Comparison of ENCODE assay signal across 8 cellular contexts in the genomic region with DNA sequence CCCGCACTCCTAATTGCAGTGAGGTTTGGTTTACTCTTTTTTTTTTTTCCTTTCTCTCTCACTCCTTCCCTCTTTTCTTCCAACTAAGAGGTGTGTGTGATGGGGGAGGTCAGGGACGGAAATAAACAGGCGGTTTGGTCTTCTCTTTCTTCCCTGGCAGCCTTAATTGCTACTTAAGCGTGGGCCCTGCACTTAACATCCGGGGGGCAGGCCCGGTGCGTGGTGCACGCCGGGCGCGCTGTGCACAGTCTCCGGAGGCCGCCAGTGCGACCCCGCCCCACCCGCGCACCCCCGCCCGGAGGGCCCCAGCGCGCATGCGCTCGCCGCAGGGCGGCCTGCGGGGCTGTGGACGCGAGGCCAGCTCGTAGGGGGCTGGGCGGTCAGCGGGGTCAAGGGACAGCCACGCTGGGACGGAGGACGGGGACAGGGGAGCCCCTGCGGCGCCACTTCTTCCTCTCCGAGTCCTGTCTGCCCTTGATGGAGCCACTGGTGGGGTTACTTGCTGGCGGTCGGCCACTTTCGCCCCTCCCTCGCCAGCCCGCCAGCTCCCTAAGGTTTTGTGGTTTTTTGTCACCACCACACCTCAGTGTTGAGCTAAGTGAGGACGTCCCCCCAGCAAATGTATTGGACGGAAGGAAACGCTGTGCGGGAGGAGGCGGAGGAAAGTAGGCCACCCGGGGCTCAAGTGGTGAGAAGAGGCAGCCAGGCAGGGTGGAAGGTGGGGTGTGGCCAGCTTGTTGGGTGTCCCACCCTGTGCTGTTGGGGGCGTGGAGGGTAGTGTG.
DNase-seq lines count a peak whose midpoint lies in the region; ATAC-seq and TF ChIP-seq lines count a peak whose summit lies in the region.

No MANE protein-coding gene starts in this region.

- H3K4me3 ChIP-seq in A673 (ENCODE audit: low read depth, low read length, poor library complexity, severe bottlenecking) (peak overlapping the region; percentile 27), LNCaP clone FGC (ENCODE audit: low read depth, low read length) (peak overlapping the region; percentile 34), iPS-18c (ENCODE audit: insufficient read depth, low read depth, low read length) (peak overlapping the region; percentile 45)

- H3K4me1 ChIP-seq in A673 (ENCODE audit: insufficient read depth, low read length, poor library complexity, severe bottlenecking) = peaks cover 3% of the 10 kb centered on the region

- ATAC-seq in GM18909 (IDR thresholded peaks at IDR 0.05; ENCODE audit: poor library complexity, unreplicated experiment) (peak; percentile 77), HG03045 (IDR thresholded peaks at IDR 0.05; ENCODE audit: unreplicated experiment) (no peak)

- TF ChIP-seq CTCF in A673 (conservative IDR thresholded peaks at IDR 0.05; ENCODE audit: low read depth, low read length) (no peak), LNCaP clone FGC (IDR thresholded peaks at IDR 0.05; ENCODE audit: control insufficient read depth, extremely low read depth, insufficient read depth) (no peak)

- no peaks in the 10 kb centered on the region for H3K27me3 ChIP-seq in A673 (replicated peaks; ENCODE audit: insufficient read depth, low read depth, low read length, poor library complexity)

- DNase-seq in A673 (ENCODE audit: low spot score) = peak; percentile 38
- DNase-seq in LNCaP clone FGC (ENCODE audit: low read depth) = no peak
- peak; percentile 45 to 88 (median 55) for DNase-seq in T-helper 1 cell
- DNase-seq in anterior cingulate cortex (lab: John Stamatoyannopoulos, UW) = peak in 49 of 58 donors; percentile 4 to 68 (median 33)
- DNase-seq in stimulated activated CD4-positive, alpha-beta T cell treated with anti-CD3 and anti-CD28 coated beads, Interleukin-12 subunit alpha, Interleukin-12 subunit beta, amount 100 ng/mL, for 24 hours (ENCODE audit: low read depth in 2 of 2) = peak; percentile 59 to 65

- intact Hi-C loops in A673 (cut with micrococcal nuclease; ENCODE audit: unreplicated experiment) = no loop called here

- CTCF ChIA-PET in A673 (lab: Charles Lee) = no interaction called here

- no peak overlapping the region for H3K27ac ChIP-seq in A673 (ENCODE audit: low read depth, low read length, poor library complexity, severe bottlenecking)

- POLR2A ChIA-PET in A673 (lab: Charles Lee; ENCODE audit: low non-redundant PET) = no interaction called here

- H3K36me3 ChIP-seq in A673 (ENCODE audit: insufficient read depth, low read length, poor library complexity, severe bottlenecking) = no peaks in the 10 kb centered on the region

- no peaks in the 10 kb centered on the region for H3K9me3 ChIP-seq in A673 (ENCODE audit: low read depth, low read length, poor library complexity, severe bottlenecking)
- H3K9me3 ChIP-seq in iPS-18c (ENCODE audit: control insufficient read depth, insufficient read depth, low read length) = no peaks in the 10 kb centered on the region

- BruUV-seq in A673 (replicated peaks; lab: Mats Ljungman, UMichigan) = no TSS peak
